1 cellular context compared by ENCODE assay signal in genomic region chr16:70520612-70521297, GRCh38.
TF ChIP-seq lines count a peak whose summit lies in the region.

No MANE protein-coding gene starts in this region.

TF ChIP-seq in HepG2, 621 proteins besides CTCF, POLR2A, EP300 and RAD21:
- no peak for TF ChIP-seq HDAC2 (CRISPR knock-in tag; IDR thresholded peaks at IDR 0.05)
- 0 out of 2 replicates have a peak, but pooled peaks have one; percentile 24 for TF ChIP-seq CEBPB (IDR thresholded peaks at IDR 0.05; ENCODE audit: borderline replicate concordance, low read depth, low read length)
- TF ChIP-seq MED1 (CRISPR knock-in tag; IDR thresholded peaks at IDR 0.05) = no peak
- TF ChIP-seq RBFOX2 (IDR thresholded peaks at IDR 0.05; ENCODE audit: low read depth, low read length) = 0 out of 2 replicates have a peak, but pooled peaks have one; percentile 24
- TF ChIP-seq, protein P1, sequence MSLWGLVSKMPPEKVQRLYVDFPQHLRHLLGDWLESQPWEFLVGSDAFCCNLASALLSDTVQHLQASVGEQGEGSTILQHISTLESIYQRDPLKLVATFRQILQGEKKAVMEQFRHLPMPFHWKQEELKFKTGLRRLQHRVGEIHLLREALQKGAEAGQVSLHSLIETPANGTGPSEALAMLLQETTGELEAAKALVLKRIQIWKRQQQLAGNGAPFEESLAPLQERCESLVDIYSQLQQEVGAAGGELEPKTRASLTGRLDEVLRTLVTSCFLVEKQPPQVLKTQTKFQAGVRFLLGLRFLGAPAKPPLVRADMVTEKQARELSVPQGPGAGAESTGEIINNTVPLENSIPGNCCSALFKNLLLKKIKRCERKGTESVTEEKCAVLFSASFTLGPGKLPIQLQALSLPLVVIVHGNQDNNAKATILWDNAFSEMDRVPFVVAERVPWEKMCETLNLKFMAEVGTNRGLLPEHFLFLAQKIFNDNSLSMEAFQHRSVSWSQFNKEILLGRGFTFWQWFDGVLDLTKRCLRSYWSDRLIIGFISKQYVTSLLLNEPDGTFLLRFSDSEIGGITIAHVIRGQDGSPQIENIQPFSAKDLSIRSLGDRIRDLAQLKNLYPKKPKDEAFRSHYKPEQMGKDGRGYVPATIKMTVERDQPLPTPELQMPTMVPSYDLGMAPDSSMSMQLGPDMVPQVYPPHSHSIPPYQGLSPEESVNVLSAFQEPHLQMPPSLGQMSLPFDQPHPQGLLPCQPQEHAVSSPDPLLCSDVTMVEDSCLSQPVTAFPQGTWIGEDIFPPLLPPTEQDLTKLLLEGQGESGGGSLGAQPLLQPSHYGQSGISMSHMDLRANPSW (CRISPR knock-in tag; IDR thresholded peaks at IDR 0.05; ENCODE audit: borderline replicate concordance) = no peak
